ENCODE assay signal across 8 cellular contexts in the genomic region with DNA sequence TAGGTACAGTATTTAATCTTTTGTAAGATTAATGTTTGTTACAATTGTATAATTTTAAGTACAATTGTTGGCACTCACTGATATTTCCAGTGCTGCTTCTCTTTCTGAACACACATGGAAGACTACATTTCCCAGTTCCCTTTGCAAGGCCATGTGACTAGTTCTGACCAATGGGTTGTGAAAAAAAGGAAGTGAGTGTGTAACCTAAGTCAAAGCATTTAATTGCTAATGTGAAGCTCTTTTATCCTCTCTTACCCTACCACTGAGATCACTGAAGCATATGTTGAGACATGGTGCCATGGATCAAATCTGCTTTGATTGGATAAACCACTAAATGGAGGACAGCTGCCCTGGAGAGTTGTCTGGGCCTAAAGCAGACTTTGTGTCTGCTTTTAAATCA.
A peak's percentile ranks its signal among the peaks of the same experiment; 100 is the strongest.
DNase-seq lines count a peak whose midpoint lies in the region; ATAC-seq and TF ChIP-seq lines count a peak whose summit lies in the region.

No MANE protein-coding gene starts in this region.

- H3K27ac Mint-ChIP-seq in activated CD8-positive, alpha-beta T cell treated with anti-CD3 and anti-CD28 coated beads for 36 hours: no peak overlapping the region

- H3K4me1 ChIP-seq in heart left ventricle: peaks cover 0 to 44% (median 15%) of the 10 kb centered on the region in 12 donors

- CTCF ChIA-PET in activated CD8-positive, alpha-beta T cell treated with anti-CD3 and anti-CD28 coated beads for 36 hours (lab: Charles Lee): interaction anchor here (0.7 kb wide), 1 partner anchor 12 kb away, joined by 3 read pairs; no protein-coding TSS in a partner anchor

- H3K4me3 ChIP-seq in heart left ventricle (no peak overlapping the region), retinal pigment epithelial cell (ENCODE audit: low read length) (no peak overlapping the region)

- DNase-seq in DMS 273 treated with DMSO at 0.1 percent for 48 hours (lab: John Stamatoyannopoulos, UW) (peak; percentile 96), NCI-H510A treated with DMSO at 0.1 percent for 48 hours (lab: John Stamatoyannopoulos, UW) (peak; percentile 96), heart left ventricle (peak in 1 of 5 donors; percentile 24), retinal pigment epithelial cell (ENCODE audit: low read depth) (peak; percentile 30)
- peak; percentile 28 for DNase-seq in activated CD8-positive, alpha-beta T cell treated with anti-CD3 and anti-CD28 coated beads for 36 hours
- no peak for DNase-seq in activated CD4-positive, CD25-positive, alpha-beta regulatory T cell treated with anti-CD3 and anti-CD28 coated beads, Interleukin-2, amount 50 U/mL, for 72 hours

- H3K9me3 ChIP-seq in heart left ventricle: no peaks in the 10 kb centered on the region

- peak; percentile 86 for ATAC-seq in GM19043 (IDR thresholded peaks at IDR 0.05; ENCODE audit: low read depth, unreplicated experiment)
- peak; percentile 83 for ATAC-seq in HG03520 (IDR thresholded peaks at IDR 0.05; ENCODE audit: unreplicated experiment)
- ATAC-seq in activated CD8-positive, alpha-beta T cell treated with anti-CD3 and anti-CD28 coated beads for 36 hours: peak; percentile 84
- ATAC-seq in heart left ventricle: peak; percentile 34 to 63 (median 49)

- no peaks in the 10 kb centered on the region for H3K36me3 Mint-ChIP-seq in activated CD8-positive, alpha-beta T cell treated with anti-CD3 and anti-CD28 coated beads for 36 hours (ENCODE audit: low read depth)

- H3K9me3 Mint-ChIP-seq in activated CD8-positive, alpha-beta T cell treated with anti-CD3 and anti-CD28 coated beads for 36 hours: no peaks in the 10 kb centered on the region

- peak overlapping the region in 1 of 12 donors; percentile 14 for H3K27ac ChIP-seq in heart left ventricle

- TF ChIP-seq CTCF in activated CD8-positive, alpha-beta T cell treated with anti-CD3 and anti-CD28 coated beads for 36 hours (IDR thresholded peaks at IDR 0.05): no peak
- no peak for TF ChIP-seq CTCF in heart left ventricle (IDR thresholded peaks at IDR 0.05)
- TF ChIP-seq CTCF in retinal pigment epithelial cell (conservative IDR thresholded peaks at IDR 0.05; ENCODE audit: low read depth, low read length): no peak

- H3K36me3 ChIP-seq in heart left ventricle: no peaks in the 10 kb centered on the region

- POLR2A ChIA-PET in activated CD8-positive, alpha-beta T cell treated with anti-CD3 and anti-CD28 coated beads for 36 hours (lab: Charles Lee): no interaction called here

- no peaks in the 10 kb centered on the region for H3K27me3 Mint-ChIP-seq in activated CD8-positive, alpha-beta T cell treated with anti-CD3 and anti-CD28 coated beads for 36 hours

- H3K4me1 Mint-ChIP-seq in activated CD8-positive, alpha-beta T cell treated with anti-CD3 and anti-CD28 coated beads for 36 hours (ENCODE audit: low read depth): peaks cover 5% of the 10 kb centered on the region

- intact Hi-C loops in activated CD8-positive, alpha-beta T cell treated with anti-CD3 and anti-CD28 coated beads for 36 hours (cut with micrococcal nuclease): no loop called here
- intact Hi-C loops in heart left ventricle (cut with DNase I): no loop called here

- no peak overlapping the region for H3K4me3 Mint-ChIP-seq in activated CD8-positive, alpha-beta T cell treated with anti-CD3 and anti-CD28 coated beads for 36 hours

- H3K27me3 ChIP-seq in heart left ventricle: no peaks in the 10 kb centered on the region

- no peak for TF ChIP-seq POLR2A in heart left ventricle (IDR thresholded peaks at IDR 0.05)
